ENCODE assay signal across 8 cellular contexts in the genomic region with DNA sequence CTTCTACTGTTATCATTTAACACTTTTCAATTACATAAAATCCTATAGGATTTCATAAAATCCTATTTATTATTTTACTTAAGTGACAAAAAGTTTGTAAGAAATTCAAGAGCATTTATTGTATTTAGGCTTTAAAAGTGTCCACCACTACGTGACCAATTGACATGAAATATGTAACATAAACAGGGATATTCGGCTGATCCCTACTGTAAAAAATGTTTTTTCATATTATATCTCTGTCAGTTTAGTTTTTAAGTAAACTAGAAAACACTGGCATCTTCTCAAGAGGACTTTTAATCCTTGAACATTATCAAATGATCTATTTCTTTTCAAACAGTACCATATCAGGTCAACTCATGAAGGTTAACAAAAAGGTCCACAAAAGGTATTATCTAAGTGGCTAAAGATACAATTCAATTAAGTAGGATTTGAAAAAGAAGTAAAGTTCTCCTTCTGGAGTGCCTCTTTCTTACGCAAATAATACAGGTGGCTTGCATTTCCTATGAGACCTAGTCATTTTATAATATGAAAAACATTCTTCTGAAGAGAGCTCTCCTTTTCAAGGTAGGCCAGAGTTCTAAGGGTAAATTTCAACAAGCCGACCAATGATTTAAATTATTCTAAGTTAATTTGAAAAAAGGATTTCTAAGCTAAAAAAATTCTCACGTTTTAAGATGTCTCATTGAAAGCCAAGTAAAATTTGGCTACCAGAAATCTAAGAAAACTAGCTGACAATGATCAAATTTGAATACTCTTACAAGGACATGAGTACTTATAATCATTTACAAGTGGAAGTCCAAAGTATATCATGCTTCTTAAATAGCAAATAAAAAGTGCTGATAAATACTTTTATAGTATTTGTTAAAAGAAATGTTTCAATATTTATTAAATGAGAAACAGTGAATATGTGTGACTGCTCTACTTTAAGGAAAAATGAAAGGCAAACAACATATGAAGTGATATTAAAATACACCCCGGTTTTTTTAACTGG.
DNase-seq lines count a peak whose midpoint lies in the region; ATAC-seq lines count a peak whose summit lies in the region.

No MANE protein-coding gene starts in this region.

- peak overlapping the region; percentile 86 for H3K4me3 ChIP-seq in iPS-15b (ENCODE audit: low read depth, low read length)

- H3K27ac Mint-ChIP-seq in activated naive CD4-positive, alpha-beta T cell treated with anti-CD3 and anti-CD28 coated beads, Interleukin-2, amount 10 ng/mL, durations not matched to agents 7 days and 5 days = peak overlapping the region; percentile 100
- peak overlapping the region; percentile 99 for H3K27ac Mint-ChIP-seq in activated CD8-positive, alpha-beta T cell treated with anti-CD3 and anti-CD28 coated beads, Interleukin-2, amount 10 ng/mL, durations not matched to agents 7 days and 5 days

- ATAC-seq in activated CD8-positive, alpha-beta T cell treated with anti-CD3 and anti-CD28 coated beads, Interleukin-2, amount 10 ng/mL, durations not matched to agents 7 days and 5 days = no peak

- no peaks in the 10 kb centered on the region for H3K27me3 ChIP-seq in iPS-15b (ENCODE audit: control insufficient read depth, insufficient read depth, low read length)

- H3K9me3 Mint-ChIP-seq in activated naive CD4-positive, alpha-beta T cell treated with anti-CD3 and anti-CD28 coated beads, Interleukin-2, amount 10 ng/mL, durations not matched to agents 7 days and 5 days = no peaks in the 10 kb centered on the region
- no peaks in the 10 kb centered on the region for H3K9me3 Mint-ChIP-seq in activated CD8-positive, alpha-beta T cell treated with anti-CD3 and anti-CD28 coated beads, Interleukin-2, amount 10 ng/mL, durations not matched to agents 7 days and 5 days (ENCODE audit: insufficient read depth)

- peaks cover 20% of the 10 kb centered on the region for H3K36me3 Mint-ChIP-seq in activated naive CD4-positive, alpha-beta T cell treated with anti-CD3 and anti-CD28 coated beads, Interleukin-2, amount 10 ng/mL, durations not matched to agents 7 days and 5 days
- peaks cover 22% of the 10 kb centered on the region for H3K36me3 Mint-ChIP-seq in activated CD8-positive, alpha-beta T cell treated with anti-CD3 and anti-CD28 coated beads, Interleukin-2, amount 10 ng/mL, durations not matched to agents 7 days and 5 days (ENCODE audit: low read depth)

- DNase-seq in activated naive CD4-positive, alpha-beta T cell treated with anti-CD3 and anti-CD28 coated beads, Interleukin-2, amount 10 ng/mL, durations not matched to agents 7 days and 5 days = no peak
- DNase-seq in activated naive CD4-positive, alpha-beta T cell (lab: John Stamatoyannopoulos, UW) = no peak
- no peak for DNase-seq in activated CD8-positive, alpha-beta T cell treated with anti-CD3 and anti-CD28 coated beads, Interleukin-2, amount 10 ng/mL, durations not matched to agents 7 days and 5 days
- DNase-seq in substantia nigra (lab: John Stamatoyannopoulos, UW) (no peak), LoVo (ENCODE audit: low spot score) (no peak), SKM-1 treated with dmso at 0.1 percent for 144 hours (lab: John Stamatoyannopoulos, UW; ENCODE audit: unreplicated experiment) (no peak), germinal center (ENCODE audit: low spot score) (no peak)

- peak overlapping the region; percentile 95 for H3K4me3 Mint-ChIP-seq in activated naive CD4-positive, alpha-beta T cell treated with anti-CD3 and anti-CD28 coated beads, Interleukin-2, amount 10 ng/mL, durations not matched to agents 7 days and 5 days
- H3K4me3 Mint-ChIP-seq in activated CD8-positive, alpha-beta T cell treated with anti-CD3 and anti-CD28 coated beads, Interleukin-2, amount 10 ng/mL, durations not matched to agents 7 days and 5 days = peak overlapping the region; percentile 97

- POLR2A ChIA-PET in activated CD8-positive, alpha-beta T cell treated with anti-CD3 and anti-CD28 coated beads, Interleukin-2, amount 10 ng/mL, durations not matched to agents 7 days and 5 days (lab: Charles Lee) = interaction anchor here (1.1 to 4.0 kb wide), 5 partner anchors 25 to 363 kb away, joined by 4 to 31 read pairs (median 14); no protein-coding TSS in a partner anchor

- no peaks in the 10 kb centered on the region for H3K36me3 ChIP-seq in iPS-15b (ENCODE audit: control insufficient read depth, insufficient read depth, low read length)

- CTCF ChIA-PET in activated naive CD4-positive, alpha-beta T cell treated with anti-CD3 and anti-CD28 coated beads, Interleukin-2, amount 10 ng/mL, durations not matched to agents 7 days and 5 days (lab: Charles Lee) = interaction anchor here (0.8 to 3.6 kb wide), 3 partner anchors 10 to 363 kb away, joined by 4 to 20 read pairs (median 4); no protein-coding TSS in a partner anchor
- CTCF ChIA-PET in activated CD8-positive, alpha-beta T cell treated with anti-CD3 and anti-CD28 coated beads, Interleukin-2, amount 10 ng/mL, durations not matched to agents 7 days and 5 days (lab: Charles Lee) = interaction anchor here (1.2 to 5.5 kb wide), 6 partner anchors 11 to 454 kb away, joined by 3 to 35 read pairs (median 18); no protein-coding TSS in a partner anchor

- peak overlapping the region; percentile 97 for H3K9ac ChIP-seq in iPS-15b (ENCODE audit: low read depth, low read length)

- H3K27me3 Mint-ChIP-seq in activated naive CD4-positive, alpha-beta T cell treated with anti-CD3 and anti-CD28 coated beads, Interleukin-2, amount 10 ng/mL, durations not matched to agents 7 days and 5 days = no peaks in the 10 kb centered on the region
- H3K27me3 Mint-ChIP-seq in activated CD8-positive, alpha-beta T cell treated with anti-CD3 and anti-CD28 coated beads, Interleukin-2, amount 10 ng/mL, durations not matched to agents 7 days and 5 days (ENCODE audit: low read depth) = no peaks in the 10 kb centered on the region

- no peaks in the 10 kb centered on the region for H3K9me3 ChIP-seq in iPS-15b (ENCODE audit: control insufficient read depth, insufficient read depth, low read length)

- peaks cover 24% of the 10 kb centered on the region for H3K4me1 Mint-ChIP-seq in activated naive CD4-positive, alpha-beta T cell treated with anti-CD3 and anti-CD28 coated beads, Interleukin-2, amount 10 ng/mL, durations not matched to agents 7 days and 5 days
- H3K4me1 Mint-ChIP-seq in activated CD8-positive, alpha-beta T cell treated with anti-CD3 and anti-CD28 coated beads, Interleukin-2, amount 10 ng/mL, durations not matched to agents 7 days and 5 days (ENCODE audit: low read depth) = peaks cover 20% of the 10 kb centered on the region

- H3K27ac ChIP-seq in substantia nigra (ENCODE audit: low read depth, low read length, poor library complexity, severe bottlenecking) = peak overlapping the region; percentile 42

- peaks cover 7% of the 10 kb centered on the region for H3K4me1 ChIP-seq in iPS-15b (ENCODE audit: control insufficient read depth, insufficient read depth, low read length)
